1 cellular context compared by ENCODE assay signal in genomic region chr2:43402002-43402401, GRCh38.
TF ChIP-seq lines count a peak whose summit lies in the region.

No MANE protein-coding gene starts in this region.

TF ChIP-seq in GM12878, 131 proteins besides CTCF, POLR2A, EP300 and RAD21 (continued from another document and continues in another):
- TF ChIP-seq, protein P1, sequence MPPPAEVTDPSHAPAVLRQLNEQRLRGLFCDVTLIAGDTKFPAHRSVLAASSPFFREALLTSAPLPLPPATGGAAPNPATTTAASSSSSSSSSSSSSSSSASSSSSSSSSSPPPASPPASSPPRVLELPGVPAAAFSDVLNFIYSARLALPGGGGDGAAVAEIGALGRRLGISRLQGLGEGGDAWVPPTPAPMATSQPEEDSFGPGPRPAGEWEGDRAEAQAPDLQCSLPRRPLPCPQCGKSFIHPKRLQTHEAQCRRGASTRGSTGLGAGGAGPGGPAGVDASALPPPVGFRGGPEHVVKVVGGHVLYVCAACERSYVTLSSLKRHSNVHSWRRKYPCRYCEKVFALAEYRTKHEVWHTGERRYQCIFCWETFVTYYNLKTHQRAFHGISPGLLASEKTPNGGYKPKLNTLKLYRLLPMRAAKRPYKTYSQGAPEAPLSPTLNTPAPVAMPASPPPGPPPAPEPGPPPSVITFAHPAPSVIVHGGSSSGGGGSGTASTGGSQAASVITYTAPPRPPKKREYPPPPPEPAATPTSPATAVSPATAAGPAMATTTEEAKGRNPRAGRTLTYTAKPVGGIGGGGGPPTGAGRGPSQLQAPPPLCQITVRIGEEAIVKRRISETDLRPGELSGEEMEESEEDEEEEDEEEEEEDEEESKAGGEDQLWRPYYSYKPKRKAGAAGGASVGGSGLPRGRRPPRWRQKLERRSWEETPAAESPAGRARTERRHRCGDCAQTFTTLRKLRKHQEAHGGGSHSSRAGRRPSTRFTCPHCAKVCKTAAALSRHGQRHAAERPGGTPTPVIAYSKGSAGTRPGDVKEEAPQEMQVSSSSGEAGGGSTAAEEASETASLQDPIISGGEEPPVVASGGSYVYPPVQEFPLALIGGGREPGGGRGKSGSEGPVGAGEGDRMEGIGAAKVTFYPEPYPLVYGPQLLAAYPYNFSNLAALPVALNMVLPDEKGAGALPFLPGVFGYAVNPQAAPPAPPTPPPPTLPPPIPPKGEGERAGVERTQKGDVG (CRISPR knock-in tag; IDR thresholded peaks at IDR 0.05), result no peak
- peak; percentile 43; the same call in 1 of the 2 replicates for TF ChIP-seq BMI1 (IDR thresholded peaks at IDR 0.05; ENCODE audit: borderline replicate concordance)
- TF ChIP-seq MEF2B (IDR thresholded peaks at IDR 0.05; ENCODE audit: partially characterized antibody, poor library complexity, severe bottlenecking), result peak; percentile 74
- TF ChIP-seq CHD4 (IDR thresholded peaks at IDR 0.05), result no peak
- peak; percentile 55; the same call in 1 of the 2 replicates for TF ChIP-seq PML (IDR thresholded peaks at IDR 0.05; ENCODE audit: low read length)
- no peak for TF ChIP-seq SMC3 (IDR thresholded peaks at IDR 0.05; ENCODE audit: borderline replicate concordance, low read length)
- TF ChIP-seq, protein P2, sequence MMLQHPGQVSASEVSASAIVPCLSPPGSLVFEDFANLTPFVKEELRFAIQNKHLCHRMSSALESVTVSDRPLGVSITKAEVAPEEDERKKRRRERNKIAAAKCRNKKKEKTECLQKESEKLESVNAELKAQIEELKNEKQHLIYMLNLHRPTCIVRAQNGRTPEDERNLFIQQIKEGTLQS (IDR thresholded peaks at IDR 0.05; ENCODE audit: borderline replicate concordance, extremely low read depth, low read depth, low read length), result no peak
- no peak for TF ChIP-seq POLR2AphosphoS2 (IDR thresholded peaks at IDR 0.05; ENCODE audit: low read depth, low read length)
- TF ChIP-seq CEBPB (IDR thresholded peaks at IDR 0.05; ENCODE audit: borderline replicate concordance in 1 of 2, low read depth in 2 of 2, low read length in 2 of 2), result peak in 1 of 2 experiments; percentile 73; a peak in 1 of 4 replicates
- peak; percentile 64; the same call in 1 of the 2 replicates for TF ChIP-seq JUNB (IDR thresholded peaks at IDR 0.05)
- TF ChIP-seq KLF5 (IDR thresholded peaks at IDR 0.05; ENCODE audit: partially characterized antibody), result peak; percentile 20
- TF ChIP-seq, protein P3, sequence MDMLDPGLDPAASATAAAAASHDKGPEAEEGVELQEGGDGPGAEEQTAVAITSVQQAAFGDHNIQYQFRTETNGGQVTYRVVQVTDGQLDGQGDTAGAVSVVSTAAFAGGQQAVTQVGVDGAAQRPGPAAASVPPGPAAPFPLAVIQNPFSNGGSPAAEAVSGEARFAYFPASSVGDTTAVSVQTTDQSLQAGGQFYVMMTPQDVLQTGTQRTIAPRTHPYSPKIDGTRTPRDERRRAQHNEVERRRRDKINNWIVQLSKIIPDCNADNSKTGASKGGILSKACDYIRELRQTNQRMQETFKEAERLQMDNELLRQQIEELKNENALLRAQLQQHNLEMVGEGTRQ (IDR thresholded peaks at IDR 0.05; ENCODE audit: borderline replicate concordance, low read depth, low read length), result peak; percentile 66; the same call in 1 of the 2 replicates
- TF ChIP-seq REST (IDR thresholded peaks at IDR 0.05; ENCODE audit: low read depth, low read length), result 0 out of 2 replicates have a peak, but pooled peaks have one; percentile 21
- no peak for TF ChIP-seq ELK1 (IDR thresholded peaks at IDR 0.05; ENCODE audit: low read depth, low read length)
- no peak for TF ChIP-seq EZH2 (IDR thresholded peaks at IDR 0.05; ENCODE audit: borderline replicate concordance, control insufficient read depth, low read depth, low read length)
- TF ChIP-seq, protein P4, sequence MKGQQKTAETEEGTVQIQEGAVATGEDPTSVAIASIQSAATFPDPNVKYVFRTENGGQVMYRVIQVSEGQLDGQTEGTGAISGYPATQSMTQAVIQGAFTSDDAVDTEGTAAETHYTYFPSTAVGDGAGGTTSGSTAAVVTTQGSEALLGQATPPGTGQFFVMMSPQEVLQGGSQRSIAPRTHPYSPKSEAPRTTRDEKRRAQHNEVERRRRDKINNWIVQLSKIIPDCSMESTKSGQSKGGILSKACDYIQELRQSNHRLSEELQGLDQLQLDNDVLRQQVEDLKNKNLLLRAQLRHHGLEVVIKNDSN (IDR thresholded peaks at IDR 0.05; ENCODE audit: borderline replicate concordance, extremely low read length, insufficient read depth, low read depth, low read length), result peak; percentile 60
- TF ChIP-seq ETV6 (conservative IDR thresholded peaks at IDR 0.05 in 1 of 2, IDR thresholded peaks at IDR 0.05 in 1 of 2; ENCODE audit: borderline replicate concordance in 1 of 2, low read depth in 1 of 2), result peak in 1 of 2 experiments; percentile 65; a peak in 2 of 4 replicates
- no peak for TF ChIP-seq KDM1A (IDR thresholded peaks at IDR 0.05; ENCODE audit: borderline replicate concordance)
- peak; percentile 99 for TF ChIP-seq FOXM1 (IDR thresholded peaks at IDR 0.05; ENCODE audit: low read depth, low read length)
- TF ChIP-seq RFX5 (IDR thresholded peaks at IDR 0.05; ENCODE audit: low read depth, low read length), result no peak
- TF ChIP-seq, protein P5, sequence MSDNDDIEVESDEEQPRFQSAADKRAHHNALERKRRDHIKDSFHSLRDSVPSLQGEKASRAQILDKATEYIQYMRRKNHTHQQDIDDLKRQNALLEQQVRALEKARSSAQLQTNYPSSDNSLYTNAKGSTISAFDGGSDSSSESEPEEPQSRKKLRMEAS (IDR thresholded peaks at IDR 0.05; ENCODE audit: low read depth, low read length), result peak; percentile 53; the same call in 1 of the 2 replicates
- TF ChIP-seq SP1 (IDR thresholded peaks at IDR 0.05; ENCODE audit: low read depth, low read length), result peak; percentile 77
- TF ChIP-seq KAT2A (conservative IDR thresholded peaks at IDR 0.05; ENCODE audit: control insufficient read depth, low read depth, low read length), result no peak
- TF ChIP-seq, protein P6, sequence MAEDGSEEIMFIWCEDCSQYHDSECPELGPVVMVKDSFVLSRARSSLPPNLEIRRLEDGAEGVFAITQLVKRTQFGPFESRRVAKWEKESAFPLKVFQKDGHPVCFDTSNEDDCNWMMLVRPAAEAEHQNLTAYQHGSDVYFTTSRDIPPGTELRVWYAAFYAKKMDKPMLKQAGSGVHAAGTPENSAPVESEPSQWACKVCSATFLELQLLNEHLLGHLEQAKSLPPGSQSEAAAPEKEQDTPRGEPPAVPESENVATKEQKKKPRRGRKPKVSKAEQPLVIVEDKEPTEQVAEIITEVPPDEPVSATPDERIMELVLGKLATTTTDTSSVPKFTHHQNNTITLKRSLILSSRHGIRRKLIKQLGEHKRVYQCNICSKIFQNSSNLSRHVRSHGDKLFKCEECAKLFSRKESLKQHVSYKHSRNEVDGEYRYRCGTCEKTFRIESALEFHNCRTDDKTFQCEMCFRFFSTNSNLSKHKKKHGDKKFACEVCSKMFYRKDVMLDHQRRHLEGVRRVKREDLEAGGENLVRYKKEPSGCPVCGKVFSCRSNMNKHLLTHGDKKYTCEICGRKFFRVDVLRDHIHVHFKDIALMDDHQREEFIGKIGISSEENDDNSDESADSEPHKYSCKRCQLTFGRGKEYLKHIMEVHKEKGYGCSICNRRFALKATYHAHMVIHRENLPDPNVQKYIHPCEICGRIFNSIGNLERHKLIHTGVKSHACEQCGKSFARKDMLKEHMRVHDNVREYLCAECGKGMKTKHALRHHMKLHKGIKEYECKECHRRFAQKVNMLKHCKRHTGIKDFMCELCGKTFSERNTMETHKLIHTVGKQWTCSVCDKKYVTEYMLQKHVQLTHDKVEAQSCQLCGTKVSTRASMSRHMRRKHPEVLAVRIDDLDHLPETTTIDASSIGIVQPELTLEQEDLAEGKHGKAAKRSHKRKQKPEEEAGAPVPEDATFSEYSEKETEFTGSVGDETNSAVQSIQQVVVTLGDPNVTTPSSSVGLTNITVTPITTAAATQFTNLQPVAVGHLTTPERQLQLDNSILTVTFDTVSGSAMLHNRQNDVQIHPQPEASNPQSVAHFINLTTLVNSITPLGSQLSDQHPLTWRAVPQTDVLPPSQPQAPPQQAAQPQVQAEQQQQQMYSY (CRISPR knock-in tag; IDR thresholded peaks at IDR 0.05), result no peak
- no peak for TF ChIP-seq RB1 (IDR thresholded peaks at IDR 0.05; ENCODE audit: borderline replicate concordance)
- TF ChIP-seq ZNF217 (IDR thresholded peaks at IDR 0.05), result no peak
- TF ChIP-seq EED (IDR thresholded peaks at IDR 0.05; ENCODE audit: low read depth), result peak; percentile 89
- TF ChIP-seq SUPT20H (IDR thresholded peaks at IDR 0.05; ENCODE audit: borderline replicate concordance, control insufficient read depth, low read depth, low read length), result no peak
- TF ChIP-seq, protein P7, sequence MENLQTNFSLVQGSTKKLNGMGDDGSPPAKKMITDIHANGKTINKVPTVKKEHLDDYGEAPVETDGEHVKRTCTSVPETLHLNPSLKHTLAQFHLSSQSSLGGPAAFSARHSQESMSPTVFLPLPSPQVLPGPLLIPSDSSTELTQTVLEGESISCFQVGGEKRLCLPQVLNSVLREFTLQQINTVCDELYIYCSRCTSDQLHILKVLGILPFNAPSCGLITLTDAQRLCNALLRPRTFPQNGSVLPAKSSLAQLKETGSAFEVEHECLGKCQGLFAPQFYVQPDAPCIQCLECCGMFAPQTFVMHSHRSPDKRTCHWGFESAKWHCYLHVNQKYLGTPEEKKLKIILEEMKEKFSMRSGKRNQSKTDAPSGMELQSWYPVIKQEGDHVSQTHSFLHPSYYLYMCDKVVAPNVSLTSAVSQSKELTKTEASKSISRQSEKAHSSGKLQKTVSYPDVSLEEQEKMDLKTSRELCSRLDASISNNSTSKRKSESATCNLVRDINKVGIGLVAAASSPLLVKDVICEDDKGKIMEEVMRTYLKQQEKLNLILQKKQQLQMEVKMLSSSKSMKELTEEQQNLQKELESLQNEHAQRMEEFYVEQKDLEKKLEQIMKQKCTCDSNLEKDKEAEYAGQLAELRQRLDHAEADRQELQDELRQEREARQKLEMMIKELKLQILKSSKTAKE (IDR thresholded peaks at IDR 0.05; ENCODE audit: low read depth, poor library complexity, severe bottlenecking), result peak; percentile 80
- no peak for TF ChIP-seq YBX1 (IDR thresholded peaks at IDR 0.05)
- TF ChIP-seq LARP7 (IDR thresholded peaks at IDR 0.05), result no peak
- no peak for TF ChIP-seq SIN3A (IDR thresholded peaks at IDR 0.05; ENCODE audit: low read depth, low read length)
- no peak for TF ChIP-seq BRCA1 (IDR thresholded peaks at IDR 0.05; ENCODE audit: low read depth, low read length)
- TF ChIP-seq IRF4 (IDR thresholded peaks at IDR 0.05; ENCODE audit: low read depth, low read length), result peak; percentile 77
- TF ChIP-seq SMAD5 (IDR thresholded peaks at IDR 0.05; ENCODE audit: low read depth), result no peak
- peak; percentile 97 for TF ChIP-seq TCF3 (IDR thresholded peaks at IDR 0.05; ENCODE audit: borderline replicate concordance, insufficient read depth, low read depth, low read length)
- no peak for TF ChIP-seq ZSCAN29 (IDR thresholded peaks at IDR 0.05)
- TF ChIP-seq, protein P8, sequence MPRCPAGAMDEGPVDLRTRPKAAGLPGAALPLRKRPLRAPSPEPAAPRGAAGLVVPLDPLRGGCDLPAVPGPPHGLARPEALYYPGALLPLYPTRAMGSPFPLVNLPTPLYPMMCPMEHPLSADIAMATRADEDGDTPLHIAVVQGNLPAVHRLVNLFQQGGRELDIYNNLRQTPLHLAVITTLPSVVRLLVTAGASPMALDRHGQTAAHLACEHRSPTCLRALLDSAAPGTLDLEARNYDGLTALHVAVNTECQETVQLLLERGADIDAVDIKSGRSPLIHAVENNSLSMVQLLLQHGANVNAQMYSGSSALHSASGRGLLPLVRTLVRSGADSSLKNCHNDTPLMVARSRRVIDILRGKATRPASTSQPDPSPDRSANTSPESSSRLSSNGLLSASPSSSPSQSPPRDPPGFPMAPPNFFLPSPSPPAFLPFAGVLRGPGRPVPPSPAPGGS (IDR thresholded peaks at IDR 0.05; ENCODE audit: borderline replicate concordance, insufficient read depth, low read depth, low read length, poor library complexity, severe bottlenecking), result peak; percentile 96
- TF ChIP-seq HSF1 (IDR thresholded peaks at IDR 0.05; ENCODE audit: low read depth, low read length), result no peak
- peak; percentile 98 for TF ChIP-seq NFIC (IDR thresholded peaks at IDR 0.05; ENCODE audit: low read depth, low read length)
